In the genomic region with DNA sequence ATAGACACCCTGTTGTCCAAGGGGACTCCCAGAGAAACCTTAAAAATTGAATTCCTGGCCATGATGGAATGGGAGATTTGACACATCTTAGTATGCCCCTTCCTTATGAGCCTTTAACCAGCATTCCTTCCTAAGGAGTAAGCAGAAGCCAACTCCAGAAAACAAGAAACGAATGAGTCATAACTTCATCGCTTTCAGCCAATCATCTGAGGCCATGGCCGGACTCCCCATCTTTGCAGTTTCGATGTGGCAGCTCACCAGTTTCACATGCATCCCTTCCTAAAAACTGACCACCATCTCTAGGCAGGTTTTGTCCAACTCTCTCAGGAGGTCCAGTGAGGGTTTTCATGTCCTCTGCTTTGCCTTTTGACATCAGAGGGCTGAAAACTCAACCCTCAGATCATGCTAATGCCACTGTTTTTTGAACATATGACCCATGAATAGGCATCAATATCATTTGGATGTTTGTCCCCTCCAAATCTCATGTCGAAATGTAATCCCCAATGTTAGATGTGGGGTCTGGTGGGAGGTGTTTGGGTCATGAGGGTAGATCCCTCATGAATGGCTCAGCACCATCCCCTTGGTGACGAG, we compare ENCODE assay signal across 1 cellular context.
TF ChIP-seq lines count a peak whose summit lies in the region.

No MANE protein-coding gene starts in this region.

TF ChIP-seq in SK-N-SH treated with all-trans-retinoic acid at 6 μM for 48 hours, 23 proteins besides CTCF, POLR2A, EP300 and RAD21 (continued from another document):
- TF ChIP-seq, protein P1, sequence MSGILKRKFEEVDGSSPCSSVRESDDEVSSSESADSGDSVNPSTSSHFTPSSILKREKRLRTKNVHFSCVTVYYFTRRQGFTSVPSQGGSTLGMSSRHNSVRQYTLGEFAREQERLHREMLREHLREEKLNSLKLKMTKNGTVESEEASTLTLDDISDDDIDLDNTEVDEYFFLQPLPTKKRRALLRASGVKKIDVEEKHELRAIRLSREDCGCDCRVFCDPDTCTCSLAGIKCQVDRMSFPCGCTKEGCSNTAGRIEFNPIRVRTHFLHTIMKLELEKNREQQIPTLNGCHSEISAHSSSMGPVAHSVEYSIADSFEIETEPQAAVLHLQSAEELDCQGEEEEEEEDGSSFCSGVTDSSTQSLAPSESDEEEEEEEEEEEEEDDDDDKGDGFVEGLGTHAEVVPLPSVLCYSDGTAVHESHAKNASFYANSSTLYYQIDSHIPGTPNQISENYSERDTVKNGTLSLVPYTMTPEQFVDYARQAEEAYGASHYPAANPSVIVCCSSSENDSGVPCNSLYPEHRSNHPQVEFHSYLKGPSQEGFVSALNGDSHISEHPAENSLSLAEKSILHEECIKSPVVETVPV (CRISPR knock-in tag; IDR thresholded peaks at IDR 0.05), result no peak
- no peak for TF ChIP-seq ZNF8 (CRISPR knock-in tag; IDR thresholded peaks at IDR 0.05)
- TF ChIP-seq, protein P2, sequence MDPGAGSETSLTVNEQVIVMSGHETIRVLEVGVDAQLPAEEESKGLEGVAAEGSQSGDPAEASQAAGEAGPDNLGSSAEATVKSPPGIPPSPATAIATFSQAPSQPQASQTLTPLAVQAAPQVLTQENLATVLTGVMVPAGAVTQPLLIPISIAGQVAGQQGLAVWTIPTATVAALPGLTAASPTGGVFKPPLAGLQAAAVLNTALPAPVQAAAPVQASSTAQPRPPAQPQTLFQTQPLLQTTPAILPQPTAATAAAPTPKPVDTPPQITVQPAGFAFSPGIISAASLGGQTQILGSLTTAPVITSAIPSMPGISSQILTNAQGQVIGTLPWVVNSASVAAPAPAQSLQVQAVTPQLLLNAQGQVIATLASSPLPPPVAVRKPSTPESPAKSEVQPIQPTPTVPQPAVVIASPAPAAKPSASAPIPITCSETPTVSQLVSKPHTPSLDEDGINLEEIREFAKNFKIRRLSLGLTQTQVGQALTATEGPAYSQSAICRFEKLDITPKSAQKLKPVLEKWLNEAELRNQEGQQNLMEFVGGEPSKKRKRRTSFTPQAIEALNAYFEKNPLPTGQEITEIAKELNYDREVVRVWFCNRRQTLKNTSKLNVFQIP (CRISPR knock-in tag; IDR thresholded peaks at IDR 0.05; ENCODE audit: borderline replicate concordance, low read depth), result no peak
- no peak for TF ChIP-seq ZC3H10 (CRISPR knock-in tag; IDR thresholded peaks at IDR 0.05)
